ENCODE assay signal across 8 cellular contexts in genomic region chr22:29820941-29821789, GRCh38. TPM values are rescaled to one million over a fixed set of nuclear protein-coding genes. Genes with fewer than 3 reads are reported as not detected.
DNase-seq lines count a peak whose midpoint lies in the region; ATAC-seq and TF ChIP-seq lines count a peak whose summit lies in the region.

No MANE protein-coding gene starts in this region.

- CTCF ChIA-PET in activated CD8-positive, alpha-beta T cell treated with anti-CD3 and anti-CD28 coated beads for 36 hours (lab: Charles Lee), result interaction anchor here (0.8 to 1.2 kb wide), 2 partner anchors 13 to 184 kb away, joined by 3 to 7 read pairs; no protein-coding TSS in a partner anchor

- peak overlapping the region; percentile 56 for H3K27ac Mint-ChIP-seq in activated CD8-positive, alpha-beta T cell treated with anti-CD3 and anti-CD28 coated beads for 36 hours
- H3K27ac Mint-ChIP-seq in endothelial cell (ENCODE audit: unreplicated experiment), result no peak overlapping the region

- peak; percentile 76 for ATAC-seq in HG02588 (IDR thresholded peaks at IDR 0.05; ENCODE audit: unreplicated experiment)
- ATAC-seq in activated CD8-positive, alpha-beta T cell treated with anti-CD3 and anti-CD28 coated beads for 36 hours, result peak; percentile 97

- no peaks in the 10 kb centered on the region for H3K9me3 Mint-ChIP-seq in activated CD8-positive, alpha-beta T cell treated with anti-CD3 and anti-CD28 coated beads for 36 hours
- H3K9me3 Mint-ChIP-seq in endothelial cell (ENCODE audit: unreplicated experiment), result no peaks in the 10 kb centered on the region

- peaks cover 9% of the 10 kb centered on the region for H3K4me1 Mint-ChIP-seq in activated CD8-positive, alpha-beta T cell treated with anti-CD3 and anti-CD28 coated beads for 36 hours (ENCODE audit: low read depth)
- H3K4me1 Mint-ChIP-seq in endothelial cell (ENCODE audit: unreplicated experiment), result peaks cover 4% of the 10 kb centered on the region

- no peaks in the 10 kb centered on the region for H3K27me3 ChIP-seq in GM06990 (replicated peaks; ENCODE audit: control insufficient read depth, insufficient read depth, low read length)

- H3K4me3 Mint-ChIP-seq in activated CD8-positive, alpha-beta T cell treated with anti-CD3 and anti-CD28 coated beads for 36 hours, result no peak overlapping the region
- no peak overlapping the region for H3K4me3 Mint-ChIP-seq in endothelial cell (ENCODE audit: unreplicated experiment)

- peaks cover 20% of the 10 kb centered on the region for H3K36me3 ChIP-seq in GM06990 (ENCODE audit: control insufficient read depth, insufficient read depth, low read length)

- POLR2A ChIA-PET in activated CD8-positive, alpha-beta T cell treated with anti-CD3 and anti-CD28 coated beads for 36 hours (lab: Charles Lee), result interaction anchor here (0.7 to 1.3 kb wide), 3 partner anchors 16 to 965 kb away, joined by 3 to 4 read pairs (median 4); partner anchors contain the start of gene ASCC2

- DNase-seq in GM06990 (ENCODE audit: extremely low read depth, insufficient read length) (peak; percentile 57), NCI-H2196 treated with DMSO at 0.1 percent for 48 hours (lab: John Stamatoyannopoulos, UW; ENCODE audit: unreplicated experiment) (peak; percentile 49), cardiac septum (ENCODE audit: low spot score) (peak; percentile 86), iPS-NIHi11 (ENCODE audit: low spot score) (no peak), endothelial cell (ENCODE audit: low spot score) (no peak)
- DNase-seq in activated CD8-positive, alpha-beta T cell treated with anti-CD3 and anti-CD28 coated beads for 36 hours, result peak; percentile 81
- peak; percentile 10 for DNase-seq in stimulated activated CD4-positive, alpha-beta T cell treated with anti-CD3 and anti-CD28 coated beads, Interleukin-4, amount 100 ng/mL, for 24 hours

- TF ChIP-seq CTCF in GM06990 (IDR thresholded peaks at IDR 0.05; ENCODE audit: insufficient read depth, low read length, poor library complexity, severe bottlenecking) (no peak), endothelial cell (IDR thresholded peaks at IDR 0.05; ENCODE audit: unreplicated experiment) (no peak)
- TF ChIP-seq CTCF in activated CD8-positive, alpha-beta T cell treated with anti-CD3 and anti-CD28 coated beads for 36 hours (IDR thresholded peaks at IDR 0.05), result peak; percentile 15

- H3K4me3 ChIP-seq in GM06990 (replicated peaks; ENCODE audit: low read depth, low read length), result no peak overlapping the region

- intact Hi-C loops in activated CD8-positive, alpha-beta T cell treated with anti-CD3 and anti-CD28 coated beads for 36 hours (cut with micrococcal nuclease), result no loop called here
- intact Hi-C loops in cardiac septum (cut with DNase I), result loop anchor here (1.0 kb wide), 1 partner anchor 39 kb away; no protein-coding TSS in a partner anchor

- H3K27me3 Mint-ChIP-seq in activated CD8-positive, alpha-beta T cell treated with anti-CD3 and anti-CD28 coated beads for 36 hours, result no peaks in the 10 kb centered on the region
- peaks cover 2% of the 10 kb centered on the region for H3K27me3 Mint-ChIP-seq in endothelial cell (ENCODE audit: unreplicated experiment)

- H3K36me3 Mint-ChIP-seq in activated CD8-positive, alpha-beta T cell treated with anti-CD3 and anti-CD28 coated beads for 36 hours (ENCODE audit: low read depth), result peaks cover 40% of the 10 kb centered on the region
- peaks cover 55% of the 10 kb centered on the region for H3K36me3 Mint-ChIP-seq in endothelial cell (ENCODE audit: low read depth, unreplicated experiment)

RNA-seq across cellular contexts. Expression of gene ASCC2, which starts 16.9 kb away (rescaled TPM):
- 10 to 100 TPM; 55.3 to 58.5 TPM for total RNA-seq in activated CD8-positive, alpha-beta T cell treated with anti-CD3 and anti-CD28 coated beads for 36 hours
- total RNA-seq in cardiac septum, result 31.9 TPM
- total RNA-seq in endothelial cell (ENCODE audit: unreplicated experiment), result 85.5 TPM

RNA-seq across cellular contexts. Expression of gene UQCR10, which starts 54.0 kb away (rescaled TPM):
- total RNA-seq in activated CD8-positive, alpha-beta T cell treated with anti-CD3 and anti-CD28 coated beads for 36 hours, result 100 to 1,000 TPM in 1 of 2 experiments, 10 to 100 TPM in 1; 92.4 to 105 TPM
- total RNA-seq in cardiac septum (271 TPM), endothelial cell (ENCODE audit: unreplicated experiment) (84.6 TPM)

RNA-seq across cellular contexts. Expression of gene ZMAT5, which starts 54.4 kb away (rescaled TPM):
- 10 to 100 TPM; 18.5 to 18.7 TPM for total RNA-seq in activated CD8-positive, alpha-beta T cell treated with anti-CD3 and anti-CD28 coated beads for 36 hours
- 17.1 TPM for total RNA-seq in cardiac septum
- 20.2 TPM for total RNA-seq in endothelial cell (ENCODE audit: unreplicated experiment)

Comparison
In these comparisons a context has a peak if more than half of its experiments do, and no peak if none do; other contexts are left out.
1. DNase-seq: peak in GM06990 (single experiment), NCI-H2196 treated with DMSO at 0.1 percent for 48 hours (single experiment), activated CD8-positive, alpha-beta T cell treated with anti-CD3 and anti-CD28 coated beads for 36 hours (single experiment), cardiac septum (single experiment) and stimulated activated CD4-positive, alpha-beta T cell treated with anti-CD3 and anti-CD28 coated beads, Interleukin-4, amount 100 ng/mL, for 24 hours (single experiment); none in iPS-NIHi11 (single experiment) and endothelial cell (single experiment).